In the genomic region with DNA sequence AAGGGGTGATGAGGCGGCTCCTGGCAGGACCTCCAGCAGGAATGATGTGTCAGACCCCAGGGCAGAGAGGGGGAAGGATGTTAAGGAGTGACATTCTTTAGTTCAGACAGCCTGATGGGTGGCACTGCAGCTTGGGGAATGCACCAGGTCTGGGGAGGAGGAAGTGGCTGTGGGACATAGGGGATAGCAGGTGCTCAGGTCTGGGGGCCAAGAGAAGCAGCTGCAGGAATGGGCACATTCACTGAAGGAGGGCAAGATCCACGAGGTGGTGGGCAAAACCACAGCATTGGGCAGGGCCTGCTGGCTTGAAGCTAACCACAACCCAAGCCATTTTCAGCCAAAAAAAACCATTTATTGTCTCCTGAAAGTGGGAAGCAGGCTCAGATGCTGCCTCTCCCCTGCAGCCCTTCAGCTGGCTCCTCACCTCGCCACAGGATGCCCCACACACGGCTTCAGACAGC, we compare ENCODE assay signal across 11 cellular contexts. TPM values are rescaled to one million over a fixed set of nuclear protein-coding genes. Genes with fewer than 3 reads are reported as not detected.
A peak's percentile ranks its signal among the peaks of the same experiment; 100 is the strongest.
DNase-seq lines count a peak whose midpoint lies in the region; ATAC-seq, FAIRE-seq and TF ChIP-seq lines count a peak whose summit lies in the region.
"Had no signal": no experiment of that assay in that cellular context is flagged by ENCODE, and none has a peak within 500 bp of the region (broad histone marks: within the 10 kb centered on the region; RNA-seq: fewer than 3 reads in every experiment).

No MANE protein-coding gene starts in this region.

- H3K79me2 ChIP-seq in HCT116 (ENCODE audit: insufficient read depth, low read length) (no peaks in the 10 kb centered on the region), keratinocyte (ENCODE audit: control insufficient read depth, insufficient read depth, low read length) (peaks cover 3% of the 10 kb centered on the region)

- H3K36me3 ChIP-seq in HCT116 (ENCODE audit: control insufficient read depth in 1 of 2, insufficient read depth in 2 of 2, low read length in 2 of 2) = no peaks in the 10 kb centered on the region
- no peaks in the 10 kb centered on the region for H3K36me3 ChIP-seq in keratinocyte (ENCODE audit: control insufficient read depth in 2 of 2, extremely low read depth in 1 of 2, insufficient read depth in 2 of 2, low read length in 2 of 2)
- no peaks in the 10 kb centered on the region for H3K36me3 ChIP-seq in upper lobe of right lung

- no peak overlapping the region for H3K27ac Mint-ChIP-seq in activated naive CD4-positive, alpha-beta T cell treated with anti-CD3 and anti-CD28 coated beads for 36 hours
- H3K27ac Mint-ChIP-seq in activated T-cell treated with anti-CD3 and anti-CD28 coated beads, Interleukin-2, amount 50 U/mL, for 24 hours = no peak overlapping the region
- H3K27ac Mint-ChIP-seq: activated CD4-positive, alpha-beta memory T cell treated with anti-CD3 and anti-CD28 coated beads for 36 hours had no signal

- H3K4me1 Mint-ChIP-seq in activated naive CD4-positive, alpha-beta T cell treated with anti-CD3 and anti-CD28 coated beads for 36 hours (ENCODE audit: low read depth) = no peaks in the 10 kb centered on the region
- no peaks in the 10 kb centered on the region for H3K4me1 Mint-ChIP-seq in activated T-cell treated with anti-CD3 and anti-CD28 coated beads, Interleukin-2, amount 50 U/mL, for 24 hours (ENCODE audit: low read depth)

- no peaks in the 10 kb centered on the region for H3K9me1 ChIP-seq in keratinocyte (ENCODE audit: control insufficient read depth, extremely low read depth, insufficient read depth, low read length)

- no peaks in the 10 kb centered on the region for H3K9me2 ChIP-seq in HCT116 (ENCODE audit: insufficient read depth)

- no peak overlapping the region for H2AFZ ChIP-seq in HCT116 (ENCODE audit: low read depth, low read length, poor library complexity, severe bottlenecking)
- no peak overlapping the region for H2AFZ ChIP-seq in keratinocyte (ENCODE audit: control insufficient read depth, low read length)

- TF ChIP-seq CTCF in HCT116 (IDR thresholded peaks at IDR 0.05 in 2 of 3, conservative IDR thresholded peaks at IDR 0.05 in 1 of 3; ENCODE audit: borderline replicate concordance in 1 of 3, insufficient read depth in 1 of 3, low read depth in 2 of 3, low read length in 2 of 3) = no peak
- TF ChIP-seq CTCF in keratinocyte (optimal IDR thresholded peaks at IDR 0.05 in 1 of 3, IDR thresholded peaks at IDR 0.05 in 1 of 3, conservative IDR thresholded peaks at IDR 0.05 in 1 of 3; ENCODE audit: extremely low read depth in 1 of 3, insufficient read depth in 2 of 3, low read length in 3 of 3) = no peak
- no peak for TF ChIP-seq CTCF in upper lobe of right lung (IDR thresholded peaks at IDR 0.05)

- RAD21 ChIA-PET in HCT116 (lab: Charles Lee; ENCODE audit: low non-redundant PET in 1 of 2, low total read pairs in 2 of 2, uncharacterized antibody in 2 of 2, unreplicated experiment in 2 of 2) = no interaction called here

- H3K4me3 Mint-ChIP-seq in activated naive CD4-positive, alpha-beta T cell treated with anti-CD3 and anti-CD28 coated beads for 36 hours = no peak overlapping the region
- H3K4me3 Mint-ChIP-seq in activated T-cell treated with anti-CD3 and anti-CD28 coated beads, Interleukin-2, amount 50 U/mL, for 24 hours = no peak overlapping the region
- H3K4me3 Mint-ChIP-seq: activated CD4-positive, alpha-beta memory T cell treated with anti-CD3 and anti-CD28 coated beads for 36 hours had no signal

- CTCF ChIA-PET in HCT116 (lab: Charles Lee) = no interaction called here
- CTCF ChIA-PET in activated naive CD4-positive, alpha-beta T cell treated with anti-CD3 and anti-CD28 coated beads for 36 hours (lab: Charles Lee) = no interaction called here

- DNase-seq in HCT116 (ENCODE audit: low read depth, low spot score) = no peak
- peak; percentile 96 for DNase-seq in RPMI7951 (ENCODE audit: low read depth)
- DNase-seq in keratinocyte (ENCODE audit: low read depth, low spot score) = no peak
- no peak for DNase-seq in upper lobe of right lung
- DNase-seq in activated naive CD4-positive, alpha-beta T cell treated with anti-CD3 and anti-CD28 coated beads for 36 hours = no peak
- no peak for DNase-seq in activated T-cell treated with anti-CD3 and anti-CD28 coated beads, Interleukin-2, amount 50 U/mL, for 24 hours
- DNase-seq in NCI-H1436 treated with DMSO at 0.1 percent for 48 hours (lab: John Stamatoyannopoulos, UW) = no peak
- DNase-seq: activated CD4-positive, alpha-beta memory T cell treated with anti-CD3 and anti-CD28 coated beads for 36 hours; mesenchymal stem cell; nucleus accumbens had no signal

- H3K4me1 ChIP-seq in HCT116 (ENCODE audit: control insufficient read depth in 1 of 2, insufficient read depth in 2 of 2, low read length in 2 of 2) (peaks cover 38 to 41% of the 10 kb centered on the region in 2 experiments), keratinocyte (ENCODE audit: control insufficient read depth, extremely low read depth, insufficient read depth, low read length) (peaks cover 55% of the 10 kb centered on the region), upper lobe of right lung (peaks cover 32% of the 10 kb centered on the region)

- no peaks in the 10 kb centered on the region for H3K27me3 Mint-ChIP-seq in activated naive CD4-positive, alpha-beta T cell treated with anti-CD3 and anti-CD28 coated beads for 36 hours (ENCODE audit: low read depth)
- H3K27me3 Mint-ChIP-seq in activated T-cell treated with anti-CD3 and anti-CD28 coated beads, Interleukin-2, amount 50 U/mL, for 24 hours = no peaks in the 10 kb centered on the region
- H3K27me3 Mint-ChIP-seq: activated CD4-positive, alpha-beta memory T cell treated with anti-CD3 and anti-CD28 coated beads for 36 hours had no signal

- no peaks in the 10 kb centered on the region for H3K9me3 ChIP-seq in HCT116 (ENCODE audit: control insufficient read depth in 1 of 2, insufficient read depth in 1 of 2, low read depth in 1 of 2, low read length in 2 of 2)
- H3K9me3 ChIP-seq in keratinocyte (ENCODE audit: control insufficient read depth, low read depth, low read length) = no peaks in the 10 kb centered on the region
- no peaks in the 10 kb centered on the region for H3K9me3 ChIP-seq in upper lobe of right lung

- BruUV-seq in HCT116 (replicated peaks; lab: Mats Ljungman, UMichigan) = no TSS peak

- no peaks in the 10 kb centered on the region for H4K20me1 ChIP-seq in HCT116 (ENCODE audit: insufficient read depth)
- H4K20me1 ChIP-seq in keratinocyte (ENCODE audit: control insufficient read depth, extremely low read depth, insufficient read depth, low read length) = no peaks in the 10 kb centered on the region

- no peaks in the 10 kb centered on the region for H3K9me3 Mint-ChIP-seq in activated naive CD4-positive, alpha-beta T cell treated with anti-CD3 and anti-CD28 coated beads for 36 hours
- H3K9me3 Mint-ChIP-seq in activated T-cell treated with anti-CD3 and anti-CD28 coated beads, Interleukin-2, amount 50 U/mL, for 24 hours = no peaks in the 10 kb centered on the region
- H3K9me3 Mint-ChIP-seq: activated CD4-positive, alpha-beta memory T cell treated with anti-CD3 and anti-CD28 coated beads for 36 hours had no signal

- H3K4me2 ChIP-seq in HCT116 (ENCODE audit: low read length) = peak overlapping the region; percentile 68
- H3K4me2 ChIP-seq in keratinocyte (ENCODE audit: control insufficient read depth, extremely low read depth, insufficient read depth, low read depth, low read length) = peak overlapping the region; percentile 78

- POLR2A ChIA-PET in HCT116 (lab: Charles Lee) = no interaction called here

- no peak for TF ChIP-seq POLR2A in HCT116 (IDR thresholded peaks at IDR 0.05; ENCODE audit: borderline replicate concordance, extremely low read depth, insufficient read depth, insufficient read length)

- ATAC-seq in HCT116 (no peak; the same call in 1 of the 2 replicates), upper lobe of right lung (no peak)

- dilution Hi-C loops in keratinocyte (cut with MboI; ENCODE audit: extremely low pct_ligation_motif_present, low sequenced_read_pairs) = no loop called here

- intact Hi-C loops in HCT116 (cut with micrococcal nuclease) = no loop called here
- intact Hi-C loops in upper lobe of right lung (cut with DNase I) = no loop called here
- intact Hi-C loops in activated naive CD4-positive, alpha-beta T cell treated with anti-CD3 and anti-CD28 coated beads for 36 hours (cut with micrococcal nuclease) = no loop called here

- peak overlapping the region in 1 of 2 experiments; percentile 22; a peak in 1 of 4 replicates for H3K4me3 ChIP-seq in HCT116 (replicated peaks in 1 of 2; ENCODE audit: low read depth in 1 of 2, low read length in 2 of 2)
- H3K4me3 ChIP-seq in keratinocyte (ENCODE audit: control insufficient read depth in 2 of 3, extremely low read depth in 1 of 3, insufficient read depth in 2 of 3, low read depth in 1 of 3, low read length in 3 of 3) = peak overlapping the region in 2 of 3 experiments; percentile 20 to 34
- H3K4me3 ChIP-seq in upper lobe of right lung = no peak overlapping the region

- H3K27ac ChIP-seq in HCT116 (ENCODE audit: low read depth, low read length) (no peak overlapping the region; the same call in 1 of the 2 replicates), keratinocyte (ENCODE audit: control insufficient read depth, insufficient read depth, low read length) (peak overlapping the region; percentile 71), upper lobe of right lung (peak overlapping the region; percentile 51)

- no peaks in the 10 kb centered on the region for H3K27me3 ChIP-seq in HCT116 (ENCODE audit: insufficient read depth, low read length)
- no peaks in the 10 kb centered on the region for H3K27me3 ChIP-seq in keratinocyte (ENCODE audit: control insufficient read depth, extremely low read depth, insufficient read depth, low read length)
- no peaks in the 10 kb centered on the region for H3K27me3 ChIP-seq in upper lobe of right lung

- H3K9ac ChIP-seq in HCT116 (ENCODE audit: low read length) = 0 out of 2 replicates have a peak overlapping the region, but pooled peaks have one; percentile 22
- H3K9ac ChIP-seq in keratinocyte (ENCODE audit: control insufficient read depth, extremely low read depth, insufficient read depth, low read length) = peak overlapping the region; percentile 49

- H3K36me3 Mint-ChIP-seq in activated naive CD4-positive, alpha-beta T cell treated with anti-CD3 and anti-CD28 coated beads for 36 hours (ENCODE audit: low read depth) = no peaks in the 10 kb centered on the region
- peaks cover 4% of the 10 kb centered on the region for H3K36me3 Mint-ChIP-seq in activated T-cell treated with anti-CD3 and anti-CD28 coated beads, Interleukin-2, amount 50 U/mL, for 24 hours (ENCODE audit: low read depth)
- H3K36me3 Mint-ChIP-seq: activated CD4-positive, alpha-beta memory T cell treated with anti-CD3 and anti-CD28 coated beads for 36 hours had no signal

- peak; percentile 79 for FAIRE-seq in keratinocyte (lab: Jason Lieb, UNC)

- TF ChIP-seq RAD21 in HCT116 (IDR thresholded peaks at IDR 0.05; ENCODE audit: low read depth) = no peak

RNA-seq across cellular contexts. Expression of a gene that starts 26.5 kb away (rescaled TPM):
- total RNA-seq in HCT116 (2021; ENCODE audit: unreplicated experiment) (not detected), upper lobe of right lung (9.7 TPM)
- polyA plus RNA-seq in HCT116 (2012) = not detected in 2 replicates
- total RNA-seq in RPMI7951 (2014; rRNA removed; shearing (Covaris generic)) = 1.1 and 1.2 TPM in 2 replicates
- polyA plus RNA-seq in keratinocyte = 0.02 to 0.21 TPM in 2 of 3 replicates, not detected in the other
- 0.19 TPM for polyA plus RNA-seq in keratinocyte (2011; ENCODE audit: low read depth)
- 0.04 and 0.08 TPM in 2 replicates for polyA plus RNA-seq in keratinocyte (2011; cell fraction: cytosol; rRNA removed)
- polyA plus RNA-seq in keratinocyte (2011; cell fraction: nucleus; rRNA removed) = 0.29 and 0.33 TPM in 2 replicates
- polyA plus RNA-seq in keratinocyte (2012; ENCODE audit: low replicate concordance) = 0.05 TPM in 1 of 2 replicates, not detected in the other
- polyA minus RNA-seq in keratinocyte = 0.54 TPM in 1 of 3 replicates, not detected in the others
- polyA minus RNA-seq in keratinocyte (2011; cell fraction: cytosol; rRNA and poly(A)+ RNA removed) = not detected
- 0.23 and 0.63 TPM in 2 replicates for polyA minus RNA-seq in keratinocyte (2011; cell fraction: nucleus; rRNA and poly(A)+ RNA removed)
- not detected for total RNA-seq in activated naive CD4-positive, alpha-beta T cell treated with anti-CD3 and anti-CD28 coated beads for 36 hours
- total RNA-seq: activated CD4-positive, alpha-beta memory T cell treated with anti-CD3 and anti-CD28 coated beads for 36 hours; glomerular endothelial cell had no signal
